In genomic region chr16:85611205-85611454, GRCh38 we compare ENCODE assay signal across 8 cellular contexts. TPM values are rescaled to one million over a fixed set of nuclear protein-coding genes. Genes with fewer than 3 reads are reported as not detected.
A peak's percentile ranks its signal among the peaks of the same experiment; 100 is the strongest.
DNase-seq lines count a peak whose midpoint lies in the region; ATAC-seq and TF ChIP-seq lines count a peak whose summit lies in the region.

No MANE protein-coding gene starts in this region.

- H3K36me3 Mint-ChIP-seq in activated CD4-positive, alpha-beta memory T cell treated with anti-CD3 and anti-CD28 coated beads for 36 hours: no peaks in the 10 kb centered on the region

- POLR2A ChIA-PET in activated CD4-positive, alpha-beta memory T cell treated with anti-CD3 and anti-CD28 coated beads for 36 hours (lab: Charles Lee): interaction anchor here (2.5 kb wide), 1 partner anchor 57 kb away, joined by 15 read pairs; no protein-coding TSS in a partner anchor

- ATAC-seq in GM18519 (IDR thresholded peaks at IDR 0.05; ENCODE audit: low FRiP score, unreplicated experiment): no peak

- peak overlapping the region; percentile 79 for H3K9ac ChIP-seq in HUES6 (ENCODE audit: low read length)

- H3K27me3 ChIP-seq in HUES6 (ENCODE audit: control insufficient read depth, insufficient read depth, low read length) (peaks cover 15% of the 10 kb centered on the region), spleen (replicated peaks in 1 of 7) (peaks cover 0 to 28% (median 0%) of the 10 kb centered on the region in 7 donors)

- CTCF ChIA-PET in activated CD4-positive, alpha-beta memory T cell treated with anti-CD3 and anti-CD28 coated beads for 36 hours (lab: Charles Lee): interaction anchor here (0.6 to 11.1 kb wide), 20 partner anchors 18 to 306 kb away, joined by 3 to 271 read pairs (median 4); no protein-coding TSS in a partner anchor

- peak overlapping the region; percentile 66 for H3K4me3 Mint-ChIP-seq in activated CD4-positive, alpha-beta memory T cell treated with anti-CD3 and anti-CD28 coated beads for 36 hours

- no peak for TF ChIP-seq CTCF in spleen (IDR thresholded peaks at IDR 0.05 in 8 of 11, conservative IDR thresholded peaks at IDR 0.05 in 3 of 11)

- H3K4me1 Mint-ChIP-seq in activated CD4-positive, alpha-beta memory T cell treated with anti-CD3 and anti-CD28 coated beads for 36 hours (ENCODE audit: low read depth): peaks cover 36% of the 10 kb centered on the region

- H3K9me3 Mint-ChIP-seq in activated CD4-positive, alpha-beta memory T cell treated with anti-CD3 and anti-CD28 coated beads for 36 hours: no peaks in the 10 kb centered on the region

- H3K36me3 ChIP-seq in HUES6 (ENCODE audit: control insufficient read depth, insufficient read depth, low read length) (no peaks in the 10 kb centered on the region), spleen (no peaks in the 10 kb centered on the region)

- peaks cover 58% of the 10 kb centered on the region for H3K4me1 ChIP-seq in HUES6 (ENCODE audit: control insufficient read depth, insufficient read depth, low read length)
- H3K4me1 ChIP-seq in spleen: peaks cover 60 to 100% (median 91%) of the 10 kb centered on the region in 6 donors

- peak overlapping the region; percentile 62 for H3K4me3 ChIP-seq in HUES6 (ENCODE audit: low read depth, low read length)
- peak overlapping the region; percentile 52 to 88 (median 58) for H3K4me3 ChIP-seq in spleen

- no peak overlapping the region for H3K27ac Mint-ChIP-seq in activated CD4-positive, alpha-beta memory T cell treated with anti-CD3 and anti-CD28 coated beads for 36 hours

- peaks cover 3% of the 10 kb centered on the region for H3K27me3 Mint-ChIP-seq in activated CD4-positive, alpha-beta memory T cell treated with anti-CD3 and anti-CD28 coated beads for 36 hours

- H3K9me3 ChIP-seq in HUES6 (ENCODE audit: control insufficient read depth, insufficient read depth, low read depth, low read length) (no peaks in the 10 kb centered on the region), spleen (no peaks in the 10 kb centered on the region)

- intact Hi-C loops in activated CD4-positive, alpha-beta memory T cell treated with anti-CD3 and anti-CD28 coated beads for 36 hours (cut with micrococcal nuclease): loop anchor here (5.0 to 10.0 kb wide), 2 partner anchors 39 to 306 kb away; no protein-coding TSS in a partner anchor
- intact Hi-C loops in spleen (cut with DNase I; ENCODE audit: low total_unique reads): loop anchor here (5.0 kb wide), 1 partner anchor 189 kb away; no protein-coding TSS in a partner anchor

- 1 to 10% (median 2%) methylated on average over 2 to 21 of the region's 21 CpGs for WGBS in spleen, 5 donors

- H3K27ac ChIP-seq in HUES6 (ENCODE audit: low read depth, low read length) (peak overlapping the region; percentile 95), spleen (peak overlapping the region; percentile 66 to 84 (median 77))

- no peak for DNase-seq in activated CD4-positive, alpha-beta memory T cell treated with anti-CD3 and anti-CD28 coated beads for 36 hours
- peak; percentile 48 for DNase-seq in hepatic stellate cell (ENCODE audit: low spot score)
- DNase-seq in spleen: peak; percentile 88
- DNase-seq in DMS153 treated with DMSO at 0.1 percent for 48 hours (lab: John Stamatoyannopoulos, UW; ENCODE audit: unreplicated experiment): no peak
- no peak for DNase-seq in NCI-H1436 treated with DMSO at 0.1 percent for 48 hours (lab: John Stamatoyannopoulos, UW)
- no peak for DNase-seq in NCI-H1694 (lab: John Stamatoyannopoulos, UW)

- no peak for TF ChIP-seq POLR2A in spleen (IDR thresholded peaks at IDR 0.05)

RNA-seq across cellular contexts. Expression of gene GSE1, which starts 2.0 kb away (rescaled TPM):
- 10 to 100 TPM; 15.3 to 16.0 TPM for total RNA-seq in activated CD4-positive, alpha-beta memory T cell treated with anti-CD3 and anti-CD28 coated beads for 36 hours
- total RNA-seq in spleen: 100 to 1,000 TPM in 1 of 7 donors, 10 to 100 TPM in 6; 79.8 to 121 (median 91.4) TPM
- 10 to 100 TPM in 1 of 3 donors, 1 to 10 TPM in 2; 7.4 to 23.2 (median 9.2) TPM for polyA plus RNA-seq in spleen

Comparison
In these comparisons a context has a peak if more than half of its experiments do, and no peak if none do; other contexts are left out.
1. DNase-seq: peak in hepatic stellate cell (single experiment) and spleen (single experiment); none in activated CD4-positive, alpha-beta memory T cell treated with anti-CD3 and anti-CD28 coated beads for 36 hours (single experiment), DMS153 treated with DMSO at 0.1 percent for 48 hours (single experiment), NCI-H1436 treated with DMSO at 0.1 percent for 48 hours (single experiment) and NCI-H1694 (single experiment).
2. RNA of gene GSE1, which starts 2.0 kb away (total RNA-seq): 79.8 to 121 TPM in spleen; 15.3 to 16.0 TPM in activated CD4-positive, alpha-beta memory T cell treated with anti-CD3 and anti-CD28 coated beads for 36 hours; every median in the first group is over 4 times any median in the second.